ENCODE assay signal across 18 cellular contexts in genomic region chr5:122110990-122111389, GRCh38. TPM values are rescaled to one million over a fixed set of nuclear protein-coding genes. Genes with fewer than 3 reads are reported as not detected.
"Had no signal": no experiment of that assay in that cellular context is flagged by ENCODE, and none has a peak within 500 bp of the region (broad histone marks: within the 10 kb centered on the region; RNA-seq: fewer than 3 reads in every experiment).

No MANE protein-coding gene starts in this region.

- H3K4me1 ChIP-seq: tibial artery had no signal

- H3K36me3 Mint-ChIP-seq: stimulated activated memory B cell treated with anti-CD40 and anti-IgM and Interleukin-4, amounts not matched to agents 10 μg/mL and 1 μg/mL and 100 μg/mL, for 72 hours; T-cell had no signal

- H3K9me3 Mint-ChIP-seq: activated T-helper 1 cell treated with anti-CD3 and anti-CD28 coated beads, Interleukin-12 subunit alpha, Interleukin-12 subunit beta, Interleukin-2, Interleukin-4 antibody, amounts not matched to agents 30 ng/mL and 10 ng/mL and 1 ng/mL, durations not matched to agents 14 hours and 24 hours and 36 hours; nephron; stimulated activated memory B cell treated with anti-CD40 and anti-IgM and Interleukin-4, amounts not matched to agents 10 μg/mL and 1 μg/mL and 100 μg/mL, for 72 hours; T-cell had no signal

- H3K36me3 ChIP-seq: brain microvascular endothelial cell, tibial artery had no signal

- DNase-seq: activated CD4-positive, CD25-positive, alpha-beta regulatory T cell treated with anti-CD3 and anti-CD28 coated beads, Interleukin-2, amount 50 U/mL, for 72 hours; anterior cingulate cortex; brain microvascular endothelial cell; dermis blood vessel endothelial cell; erythroblast; glutamatergic neuron; kidney glomerular epithelial cell; left ventricle myocardium superior; mesendoderm; stimulated activated CD4-positive, alpha-beta T cell treated with anti-CD3 and anti-CD28 coated beads, Interleukin-2, amount 100 ng/mL, for 48 hours; T-cell; T1000; tibial artery had no signal

- H3K27ac Mint-ChIP-seq: activated T-helper 1 cell treated with anti-CD3 and anti-CD28 coated beads, Interleukin-12 subunit alpha, Interleukin-12 subunit beta, Interleukin-2, Interleukin-4 antibody, amounts not matched to agents 30 ng/mL and 10 ng/mL and 1 ng/mL, durations not matched to agents 14 hours and 24 hours and 36 hours; nephron; stimulated activated memory B cell treated with anti-CD40 and anti-IgM and Interleukin-4, amounts not matched to agents 10 μg/mL and 1 μg/mL and 100 μg/mL, for 72 hours; T-cell had no signal

- H3K4me1 Mint-ChIP-seq: nephron; stimulated activated memory B cell treated with anti-CD40 and anti-IgM and Interleukin-4, amounts not matched to agents 10 μg/mL and 1 μg/mL and 100 μg/mL, for 72 hours; T-cell had no signal

- H3K9me3 ChIP-seq: tibial artery had no signal

- H3K27me3 ChIP-seq: brain microvascular endothelial cell, tibial artery had no signal

- H3K27ac ChIP-seq: brain microvascular endothelial cell, tibial artery had no signal

- H3K4me3 Mint-ChIP-seq: activated T-helper 1 cell treated with anti-CD3 and anti-CD28 coated beads, Interleukin-12 subunit alpha, Interleukin-12 subunit beta, Interleukin-2, Interleukin-4 antibody, amounts not matched to agents 30 ng/mL and 10 ng/mL and 1 ng/mL, durations not matched to agents 14 hours and 24 hours and 36 hours; nephron; stimulated activated memory B cell treated with anti-CD40 and anti-IgM and Interleukin-4, amounts not matched to agents 10 μg/mL and 1 μg/mL and 100 μg/mL, for 72 hours; T-cell had no signal

- H3K4me3 ChIP-seq: tibial artery had no signal

RNA-seq across cellular contexts. Expression of gene ZNF474, which starts 18.4 kb away (rescaled TPM):
- total RNA-seq: activated CD8-positive, alpha-beta memory T cell treated with anti-CD3 and anti-CD28 coated beads for 36 hours; activated T-helper 1 cell treated with anti-CD3 and anti-CD28 coated beads, Interleukin-12 subunit alpha, Interleukin-12 subunit beta, Interleukin-2, Interleukin-4 antibody, amounts not matched to agents 30 ng/mL and 10 ng/mL and 1 ng/mL, durations not matched to agents 14 hours and 24 hours and 36 hours; left ventricle myocardium superior; osteocyte had no signal

RNA-seq across cellular contexts. Expression of gene LOX, which starts 32.9 kb away (rescaled TPM):
- total RNA-seq: activated CD8-positive, alpha-beta memory T cell treated with anti-CD3 and anti-CD28 coated beads for 36 hours; activated T-helper 1 cell treated with anti-CD3 and anti-CD28 coated beads, Interleukin-12 subunit alpha, Interleukin-12 subunit beta, Interleukin-2, Interleukin-4 antibody, amounts not matched to agents 30 ng/mL and 10 ng/mL and 1 ng/mL, durations not matched to agents 14 hours and 24 hours and 36 hours had no signal
